Comparison of ENCODE assay signal across 29 cellular contexts in the genomic region with DNA sequence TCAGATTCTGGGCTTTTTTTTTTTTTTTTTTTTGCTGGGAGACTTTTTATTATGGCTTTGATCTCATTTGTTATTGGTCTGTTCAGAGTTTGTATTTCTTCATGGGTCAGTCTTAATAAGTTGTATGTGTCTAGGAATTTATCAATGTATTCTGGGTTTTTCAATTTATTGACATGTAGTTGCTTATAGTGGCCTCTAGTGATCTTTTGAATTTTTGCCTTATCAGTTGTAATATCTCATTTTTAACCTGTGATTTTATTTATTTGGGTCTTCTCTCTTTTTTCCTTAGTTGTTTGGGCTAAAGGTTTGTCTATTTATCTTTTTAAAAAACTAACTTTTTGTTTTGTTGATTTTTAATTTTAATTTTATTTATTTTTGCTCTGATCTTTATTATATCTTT. TPM values are rescaled to one million over a fixed set of nuclear protein-coding genes. Genes with fewer than 3 reads are reported as not detected.
"Had no signal": no experiment of that assay in that cellular context is flagged by ENCODE, and none has a peak within 500 bp of the region (broad histone marks: within the 10 kb centered on the region; RNA-seq: fewer than 3 reads in every experiment).

No MANE protein-coding gene starts in this region.

- FAIRE-seq: astrocyte, RCC 7860 had no signal

- H3K27ac Mint-ChIP-seq: activated B cell treated with CpG ODN at 0.5 μM for 24 hours; activated CD4-positive, alpha-beta memory T cell treated with anti-CD3 and anti-CD28 coated beads for 36 hours; activated CD4-positive, alpha-beta T cell treated with anti-CD3 and anti-CD28 coated beads, Interleukin-2, amount 10 ng/mL, durations not matched to agents 24 days and 14 days; activated naive CD4-positive, alpha-beta T cell treated with anti-CD3 and anti-CD28 coated beads for 36 hours; activated naive CD8-positive, alpha-beta T cell; activated T-helper 17 cell treated with anti-CD3 and anti-CD28 coated beads, Interleukin-2, amount 50 U/mL, for 72 hours; brain; T-helper 1 cell treated with Interleukin-12 subunit alpha and Interleukin-12 subunit beta and Interleukin-4 antibody, amounts not matched to agents 30 μg/mL and 1 μg/mL, for 36 hours had no signal

- H3K36me3 Mint-ChIP-seq: activated CD4-positive, alpha-beta memory T cell treated with anti-CD3 and anti-CD28 coated beads for 36 hours; brain had no signal

- ATAC-seq: activated T-helper 17 cell treated with anti-CD3 and anti-CD28 coated beads, Interleukin-2, amount 50 U/mL, for 72 hours had no signal

- H3K27me3 Mint-ChIP-seq: activated CD4-positive, alpha-beta memory T cell treated with anti-CD3 and anti-CD28 coated beads for 36 hours; activated T-helper 17 cell treated with anti-CD3 and anti-CD28 coated beads, Interleukin-2, amount 50 U/mL, for 72 hours had no signal

- DNase-seq: activated B cell treated with CpG ODN at 0.5 μM for 24 hours; activated CD4-positive, alpha-beta memory T cell treated with anti-CD3 and anti-CD28 coated beads for 36 hours; activated CD4-positive, alpha-beta T cell treated with anti-CD3 and anti-CD28 coated beads for 1 hour; activated CD4-positive, alpha-beta T cell treated with anti-CD3 and anti-CD28 coated beads, Interleukin-2, amount 10 ng/mL, durations not matched to agents 24 days and 14 days; activated CD8-positive, alpha-beta memory T cell treated with anti-CD3 and anti-CD28 coated beads for 24 hours; activated gamma-delta T cell; activated naive CD4-positive, alpha-beta T cell treated with anti-CD3 and anti-CD28 coated beads for 36 hours; activated T-cell treated with anti-CD3 and anti-CD28 coated beads, Interleukin-2, amount 50 U/mL, for 48 hours; amygdala; Kasumi-1; KBM-7; NCI-H1105 treated with DMSO at 0.1 percent for 48 hours; NCI-H1436 treated with DMSO at 0.1 percent for 48 hours; NCI-H1930; NCI-H2107; NCI-H2171 treated with DMSO at 0.1 percent for 48 hours; NCI-H226; NCI-H510A; NCI-H526 treated with DMSO at 0.1 percent for 48 hours; NK-92 treated with Interleukin-12 subunit alpha and Interleukin-12 subunit beta, amount 100 ng/mL, for 24 hours; SHP77 treated with DMSO at 0.1 percent for 48 hours had no signal

- H3K4me3 Mint-ChIP-seq: activated B cell treated with CpG ODN at 0.5 μM for 24 hours; activated CD4-positive, alpha-beta memory T cell treated with anti-CD3 and anti-CD28 coated beads for 36 hours; activated CD4-positive, alpha-beta T cell treated with anti-CD3 and anti-CD28 coated beads, Interleukin-2, amount 10 ng/mL, durations not matched to agents 24 days and 14 days; activated naive CD4-positive, alpha-beta T cell treated with anti-CD3 and anti-CD28 coated beads for 36 hours; activated naive CD8-positive, alpha-beta T cell; activated T-helper 17 cell treated with anti-CD3 and anti-CD28 coated beads, Interleukin-2, amount 50 U/mL, for 72 hours; brain; T-helper 1 cell treated with Interleukin-12 subunit alpha and Interleukin-12 subunit beta and Interleukin-4 antibody, amounts not matched to agents 30 μg/mL and 1 μg/mL, for 36 hours had no signal

- H3K9me3 Mint-ChIP-seq: activated CD4-positive, alpha-beta T cell treated with anti-CD3 and anti-CD28 coated beads, Interleukin-2, amount 10 ng/mL, durations not matched to agents 24 days and 14 days; T-helper 1 cell treated with Interleukin-12 subunit alpha and Interleukin-12 subunit beta and Interleukin-4 antibody, amounts not matched to agents 30 μg/mL and 1 μg/mL, for 36 hours had no signal

- H3K27me3 ChIP-seq: cardiac muscle cell had no signal

- H3K4me1 Mint-ChIP-seq: activated B cell treated with CpG ODN at 0.5 μM for 24 hours; activated CD4-positive, alpha-beta T cell treated with anti-CD3 and anti-CD28 coated beads, Interleukin-2, amount 10 ng/mL, durations not matched to agents 24 days and 14 days; activated T-helper 17 cell treated with anti-CD3 and anti-CD28 coated beads, Interleukin-2, amount 50 U/mL, for 72 hours; brain had no signal

- H3K36me3 ChIP-seq: cardiac muscle cell had no signal

- H3K27ac ChIP-seq: cardiac muscle cell had no signal

- H3K4me3 ChIP-seq: cardiac muscle cell had no signal

RNA-seq across cellular contexts. Expression of gene CCDC198, which starts 57.7 kb away (rescaled TPM):
- total RNA-seq: activated B cell treated with CpG ODN at 0.5 μM for 24 hours; activated CD4-positive, alpha-beta memory T cell treated with anti-CD3 and anti-CD28 coated beads for 36 hours; activated CD4-positive, alpha-beta T cell treated with anti-CD3 and anti-CD28 coated beads, Interleukin-2, amount 10 ng/mL, durations not matched to agents 24 days and 14 days; activated naive CD4-positive, alpha-beta T cell treated with anti-CD3 and anti-CD28 coated beads for 36 hours; activated T-helper 17 cell treated with anti-CD3 and anti-CD28 coated beads, Interleukin-2, amount 50 U/mL, for 72 hours; cardiac muscle cell; SK-MEL-5 had no signal
- polyA plus RNA-seq: cardiac muscle cell had no signal
